Comparison of ENCODE assay signal across 1 cellular context in the genomic region with DNA sequence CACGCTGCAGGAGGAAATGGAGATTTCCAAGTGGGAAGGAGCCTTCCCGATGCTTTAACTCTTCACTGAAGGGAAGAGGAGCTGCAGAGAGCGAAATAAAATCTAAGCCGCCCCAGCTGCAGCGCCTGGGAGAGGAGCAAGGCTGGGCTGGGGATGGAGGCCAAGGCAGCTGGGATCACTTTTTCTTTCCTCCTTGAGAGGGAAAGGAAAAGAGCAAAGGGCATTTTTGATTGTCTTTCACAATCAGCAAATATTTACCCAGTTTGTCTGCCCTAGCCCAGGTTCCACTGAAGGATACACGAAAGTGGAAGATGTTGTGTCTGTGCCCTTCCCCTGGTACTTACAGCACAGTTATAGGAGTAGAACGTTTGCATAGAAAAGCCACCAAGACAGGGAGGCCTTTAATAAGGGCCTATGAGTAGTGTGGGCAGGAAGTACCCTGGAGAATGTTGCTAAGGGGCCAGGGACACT.
A peak's percentile ranks its signal among the peaks of the same experiment; 100 is the strongest.
TF ChIP-seq lines count a peak whose summit lies in the region.

No MANE protein-coding gene starts in this region.

TF ChIP-seq in HepG2, 621 proteins besides CTCF, POLR2A, EP300 and RAD21 (continued from another document):
- TF ChIP-seq, protein P1, sequence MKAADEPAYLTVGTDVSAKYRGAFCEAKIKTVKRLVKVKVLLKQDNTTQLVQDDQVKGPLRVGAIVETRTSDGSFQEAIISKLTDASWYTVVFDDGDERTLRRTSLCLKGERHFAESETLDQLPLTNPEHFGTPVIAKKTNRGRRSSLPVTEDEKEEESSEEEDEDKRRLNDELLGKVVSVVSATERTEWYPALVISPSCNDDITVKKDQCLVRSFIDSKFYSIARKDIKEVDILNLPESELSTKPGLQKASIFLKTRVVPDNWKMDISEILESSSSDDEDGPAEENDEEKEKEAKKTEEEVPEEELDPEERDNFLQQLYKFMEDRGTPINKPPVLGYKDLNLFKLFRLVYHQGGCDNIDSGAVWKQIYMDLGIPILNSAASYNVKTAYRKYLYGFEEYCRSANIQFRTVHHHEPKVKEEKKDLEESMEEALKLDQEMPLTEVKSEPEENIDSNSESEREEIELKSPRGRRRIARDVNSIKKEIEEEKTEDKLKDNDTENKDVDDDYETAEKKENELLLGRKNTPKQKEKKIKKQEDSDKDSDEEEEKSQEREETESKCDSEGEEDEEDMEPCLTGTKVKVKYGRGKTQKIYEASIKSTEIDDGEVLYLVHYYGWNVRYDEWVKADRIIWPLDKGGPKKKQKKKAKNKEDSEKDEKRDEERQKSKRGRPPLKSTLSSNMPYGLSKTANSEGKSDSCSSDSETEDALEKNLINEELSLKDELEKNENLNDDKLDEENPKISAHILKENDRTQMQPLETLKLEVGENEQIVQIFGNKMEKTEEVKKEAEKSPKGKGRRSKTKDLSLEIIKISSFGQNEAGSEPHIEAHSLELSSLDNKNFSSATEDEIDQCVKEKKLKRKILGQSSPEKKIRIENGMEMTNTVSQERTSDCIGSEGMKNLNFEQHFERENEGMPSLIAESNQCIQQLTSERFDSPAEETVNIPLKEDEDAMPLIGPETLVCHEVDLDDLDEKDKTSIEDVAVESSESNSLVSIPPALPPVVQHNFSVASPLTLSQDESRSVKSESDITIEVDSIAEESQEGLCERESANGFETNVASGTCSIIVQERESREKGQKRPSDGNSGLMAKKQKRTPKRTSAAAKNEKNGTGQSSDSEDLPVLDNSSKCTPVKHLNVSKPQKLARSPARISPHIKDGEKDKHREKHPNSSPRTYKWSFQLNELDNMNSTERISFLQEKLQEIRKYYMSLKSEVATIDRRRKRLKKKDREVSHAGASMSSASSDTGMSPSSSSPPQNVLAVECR (CRISPR knock-in tag; IDR thresholded peaks at IDR 0.05; ENCODE audit: borderline replicate concordance), result peak; percentile 31; the same call in 1 of the 2 replicates
- no peak for TF ChIP-seq KAT2B (IDR thresholded peaks at IDR 0.05; ENCODE audit: borderline replicate concordance, low read depth, low read length)
- TF ChIP-seq CSRNP2 (CRISPR knock-in tag; conservative IDR thresholded peaks at IDR 0.05; ENCODE audit: low read depth), result no peak
- TF ChIP-seq, protein P2, sequence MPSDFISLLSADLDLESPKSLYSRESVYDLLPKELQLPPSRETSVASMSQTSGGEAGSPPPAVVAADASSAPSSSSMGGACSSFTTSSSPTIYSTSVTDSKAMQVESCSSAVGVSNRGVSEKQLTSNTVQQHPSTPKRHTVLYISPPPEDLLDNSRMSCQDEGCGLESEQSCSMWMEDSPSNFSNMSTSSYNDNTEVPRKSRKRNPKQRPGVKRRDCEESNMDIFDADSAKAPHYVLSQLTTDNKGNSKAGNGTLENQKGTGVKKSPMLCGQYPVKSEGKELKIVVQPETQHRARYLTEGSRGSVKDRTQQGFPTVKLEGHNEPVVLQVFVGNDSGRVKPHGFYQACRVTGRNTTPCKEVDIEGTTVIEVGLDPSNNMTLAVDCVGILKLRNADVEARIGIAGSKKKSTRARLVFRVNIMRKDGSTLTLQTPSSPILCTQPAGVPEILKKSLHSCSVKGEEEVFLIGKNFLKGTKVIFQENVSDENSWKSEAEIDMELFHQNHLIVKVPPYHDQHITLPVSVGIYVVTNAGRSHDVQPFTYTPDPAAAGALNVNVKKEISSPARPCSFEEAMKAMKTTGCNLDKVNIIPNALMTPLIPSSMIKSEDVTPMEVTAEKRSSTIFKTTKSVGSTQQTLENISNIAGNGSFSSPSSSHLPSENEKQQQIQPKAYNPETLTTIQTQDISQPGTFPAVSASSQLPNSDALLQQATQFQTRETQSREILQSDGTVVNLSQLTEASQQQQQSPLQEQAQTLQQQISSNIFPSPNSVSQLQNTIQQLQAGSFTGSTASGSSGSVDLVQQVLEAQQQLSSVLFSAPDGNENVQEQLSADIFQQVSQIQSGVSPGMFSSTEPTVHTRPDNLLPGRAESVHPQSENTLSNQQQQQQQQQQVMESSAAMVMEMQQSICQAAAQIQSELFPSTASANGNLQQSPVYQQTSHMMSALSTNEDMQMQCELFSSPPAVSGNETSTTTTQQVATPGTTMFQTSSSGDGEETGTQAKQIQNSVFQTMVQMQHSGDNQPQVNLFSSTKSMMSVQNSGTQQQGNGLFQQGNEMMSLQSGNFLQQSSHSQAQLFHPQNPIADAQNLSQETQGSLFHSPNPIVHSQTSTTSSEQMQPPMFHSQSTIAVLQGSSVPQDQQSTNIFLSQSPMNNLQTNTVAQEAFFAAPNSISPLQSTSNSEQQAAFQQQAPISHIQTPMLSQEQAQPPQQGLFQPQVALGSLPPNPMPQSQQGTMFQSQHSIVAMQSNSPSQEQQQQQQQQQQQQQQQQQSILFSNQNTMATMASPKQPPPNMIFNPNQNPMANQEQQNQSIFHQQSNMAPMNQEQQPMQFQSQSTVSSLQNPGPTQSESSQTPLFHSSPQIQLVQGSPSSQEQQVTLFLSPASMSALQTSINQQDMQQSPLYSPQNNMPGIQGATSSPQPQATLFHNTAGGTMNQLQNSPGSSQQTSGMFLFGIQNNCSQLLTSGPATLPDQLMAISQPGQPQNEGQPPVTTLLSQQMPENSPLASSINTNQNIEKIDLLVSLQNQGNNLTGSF (CRISPR knock-in tag; IDR thresholded peaks at IDR 0.05), result no peak
- peak; percentile 44; the same call in 1 of the 2 replicates for TF ChIP-seq SOX5 (CRISPR knock-in tag; IDR thresholded peaks at IDR 0.05; ENCODE audit: borderline replicate concordance)
- no peak for TF ChIP-seq ZNF879 (CRISPR knock-in tag; IDR thresholded peaks at IDR 0.05)
- peak; percentile 76 for TF ChIP-seq HNF4A (CRISPR knock-in tag; IDR thresholded peaks at IDR 0.05)
- TF ChIP-seq MEF2D (CRISPR knock-in tag; IDR thresholded peaks at IDR 0.05), result no peak
- TF ChIP-seq SRSF1 (optimal IDR thresholded peaks at IDR 0.05; ENCODE audit: low read depth, low read length), result no peak
- peak; percentile 82 for TF ChIP-seq FOXA3 (CRISPR knock-in tag; IDR thresholded peaks at IDR 0.05)
- no peak for TF ChIP-seq GTF2F1 (IDR thresholded peaks at IDR 0.05; ENCODE audit: low read length)
- TF ChIP-seq, protein P3, sequence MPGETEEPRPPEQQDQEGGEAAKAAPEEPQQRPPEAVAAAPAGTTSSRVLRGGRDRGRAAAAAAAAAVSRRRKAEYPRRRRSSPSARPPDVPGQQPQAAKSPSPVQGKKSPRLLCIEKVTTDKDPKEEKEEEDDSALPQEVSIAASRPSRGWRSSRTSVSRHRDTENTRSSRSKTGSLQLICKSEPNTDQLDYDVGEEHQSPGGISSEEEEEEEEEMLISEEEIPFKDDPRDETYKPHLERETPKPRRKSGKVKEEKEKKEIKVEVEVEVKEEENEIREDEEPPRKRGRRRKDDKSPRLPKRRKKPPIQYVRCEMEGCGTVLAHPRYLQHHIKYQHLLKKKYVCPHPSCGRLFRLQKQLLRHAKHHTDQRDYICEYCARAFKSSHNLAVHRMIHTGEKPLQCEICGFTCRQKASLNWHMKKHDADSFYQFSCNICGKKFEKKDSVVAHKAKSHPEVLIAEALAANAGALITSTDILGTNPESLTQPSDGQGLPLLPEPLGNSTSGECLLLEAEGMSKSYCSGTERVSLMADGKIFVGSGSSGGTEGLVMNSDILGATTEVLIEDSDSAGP (CRISPR knock-in tag; IDR thresholded peaks at IDR 0.05; ENCODE audit: borderline replicate concordance), result peak; percentile 47; the same call in 1 of the 2 replicates
- TF ChIP-seq, protein P4, sequence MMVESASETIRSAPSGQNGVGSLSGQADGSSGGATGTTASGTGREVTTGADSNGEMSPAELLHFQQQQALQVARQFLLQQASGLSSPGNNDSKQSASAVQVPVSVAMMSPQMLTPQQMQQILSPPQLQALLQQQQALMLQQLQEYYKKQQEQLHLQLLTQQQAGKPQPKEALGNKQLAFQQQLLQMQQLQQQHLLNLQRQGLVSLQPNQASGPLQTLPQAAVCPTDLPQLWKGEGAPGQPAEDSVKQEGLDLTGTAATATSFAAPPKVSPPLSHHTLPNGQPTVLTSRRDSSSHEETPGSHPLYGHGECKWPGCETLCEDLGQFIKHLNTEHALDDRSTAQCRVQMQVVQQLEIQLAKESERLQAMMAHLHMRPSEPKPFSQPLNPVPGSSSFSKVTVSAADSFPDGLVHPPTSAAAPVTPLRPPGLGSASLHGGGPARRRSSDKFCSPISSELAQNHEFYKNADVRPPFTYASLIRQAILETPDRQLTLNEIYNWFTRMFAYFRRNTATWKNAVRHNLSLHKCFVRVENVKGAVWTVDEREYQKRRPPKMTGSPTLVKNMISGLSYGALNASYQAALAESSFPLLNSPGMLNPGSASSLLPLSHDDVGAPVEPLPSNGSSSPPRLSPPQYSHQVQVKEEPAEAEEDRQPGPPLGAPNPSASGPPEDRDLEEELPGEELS (CRISPR knock-in tag; IDR thresholded peaks at IDR 0.05), result 0 out of 2 replicates have a peak, but pooled peaks have one; percentile 21
- peak; percentile 69 for TF ChIP-seq BCL6 (CRISPR knock-in tag; IDR thresholded peaks at IDR 0.05)
- TF ChIP-seq CEBPG (CRISPR knock-in tag; IDR thresholded peaks at IDR 0.05), result peak; percentile 49; the same call in 1 of the 2 replicates
- TF ChIP-seq ZNF124 (CRISPR knock-in tag; IDR thresholded peaks at IDR 0.05), result no peak
- 0 out of 2 replicates have a peak, but pooled peaks have one; percentile 45 for TF ChIP-seq NCOA2 (CRISPR knock-in tag; IDR thresholded peaks at IDR 0.05)
